In genomic region chr11:116836648-116837023, GRCh38 we compare ENCODE assay signal across 18 cellular contexts. TPM values are rescaled to one million over a fixed set of nuclear protein-coding genes. Genes with fewer than 3 reads are reported as not detected.
DNase-seq lines count a peak whose midpoint lies in the region; ATAC-seq and TF ChIP-seq lines count a peak whose summit lies in the region.
"Had no signal": no experiment of that assay in that cellular context is flagged by ENCODE, and none has a peak within 500 bp of the region (broad histone marks: within the 10 kb centered on the region; RNA-seq: fewer than 3 reads in every experiment).

No MANE protein-coding gene starts in this region.

- H3K4me3 Mint-ChIP-seq in endodermal cell, result peak overlapping the region; percentile 31
- peak overlapping the region; percentile 54 for H3K4me3 Mint-ChIP-seq in progenitor cell of endocrine pancreas (ENCODE audit: low read depth)

- H3K27me3 ChIP-seq in HUES48 (ENCODE audit: control insufficient read depth, insufficient read depth, low read length) (peaks cover 6% of the 10 kb centered on the region; the same call in 1 of the 2 replicates), endodermal cell (ENCODE audit: control insufficient read depth, insufficient read depth, low read length, poor library complexity, severe bottlenecking) (no peaks in the 10 kb centered on the region), colonic mucosa (no peaks in the 10 kb centered on the region)
- H3K27me3 ChIP-seq: stomach had no signal

- no peak overlapping the region for H3K4me3 ChIP-seq in HUES48 (ENCODE audit: low read depth, low read length)
- peak overlapping the region; percentile 56 for H3K4me3 ChIP-seq in endodermal cell (ENCODE audit: low read length)
- no peak overlapping the region for H3K4me3 ChIP-seq in colonic mucosa

- TF ChIP-seq CTCF in 22Rv1 (IDR thresholded peaks at IDR 0.05), result no peak
- no peak for TF ChIP-seq CTCF in endodermal cell (conservative IDR thresholded peaks at IDR 0.05)
- no peak for TF ChIP-seq CTCF in progenitor cell of endocrine pancreas (IDR thresholded peaks at IDR 0.05; ENCODE audit: unreplicated experiment)
- TF ChIP-seq CTCF in colonic mucosa (IDR thresholded peaks at IDR 0.05), result no peak

- H3K4me1 ChIP-seq in HUES48 (ENCODE audit: control insufficient read depth, insufficient read depth, low read length), result peaks cover 5% of the 10 kb centered on the region; the same call in 1 of the 2 replicates
- peaks cover 24% of the 10 kb centered on the region for H3K4me1 ChIP-seq in endodermal cell (ENCODE audit: control insufficient read depth, insufficient read depth, low read length)
- H3K4me1 ChIP-seq in colonic mucosa, result peaks cover 5% of the 10 kb centered on the region

- H3K9me3 ChIP-seq in HUES48 (ENCODE audit: control insufficient read depth, insufficient read depth, low read length), result no peaks in the 10 kb centered on the region
- H3K9me3 ChIP-seq in endodermal cell (ENCODE audit: control insufficient read depth, low read length), result no peaks in the 10 kb centered on the region
- no peaks in the 10 kb centered on the region for H3K9me3 ChIP-seq in colonic mucosa
- H3K9me3 ChIP-seq: psoas muscle, stomach had no signal

- peaks cover 6% of the 10 kb centered on the region for H3K9me3 Mint-ChIP-seq in endodermal cell
- H3K9me3 Mint-ChIP-seq in progenitor cell of endocrine pancreas (ENCODE audit: low read depth), result no peaks in the 10 kb centered on the region
- no peaks in the 10 kb centered on the region for H3K9me3 Mint-ChIP-seq in activated naive CD4-positive, alpha-beta T cell treated with anti-CD3 and anti-CD28 coated beads, Interleukin-2, amount 50 U/mL, for 72 hours
- H3K9me3 Mint-ChIP-seq: IgD-negative memory B cell had no signal

- 93% methylated on average over 4 to 7 of the region's 7 CpGs for WGBS in endodermal cell (ENCODE audit: insufficient coverage in 1 of 2, insufficient read length in 1 of 2), 2 experiments

- no peak overlapping the region for H3K9ac ChIP-seq in HUES48 (ENCODE audit: low read depth, low read length)
- H3K9ac ChIP-seq in endodermal cell (ENCODE audit: extremely low read depth, low read length, poor library complexity, severe bottlenecking), result no peak overlapping the region
- H3K9ac ChIP-seq in colonic mucosa (ENCODE audit: low read depth in 2 of 2, low read length in 2 of 2), result no peak overlapping the region

- H3K4me1 Mint-ChIP-seq in endodermal cell, result peaks cover 45% of the 10 kb centered on the region
- peaks cover 39% of the 10 kb centered on the region for H3K4me1 Mint-ChIP-seq in progenitor cell of endocrine pancreas (ENCODE audit: low read depth)

- H3K27me3 Mint-ChIP-seq in endodermal cell (ENCODE audit: insufficient read depth), result peaks cover 12% of the 10 kb centered on the region
- H3K27me3 Mint-ChIP-seq in progenitor cell of endocrine pancreas, result peaks cover 5% of the 10 kb centered on the region

- intact Hi-C loops in colonic mucosa (cut with DNase I), result loop anchor here (5.0 kb wide), 1 partner anchor 44 kb away; the partner anchor contains the start of gene APOA5

- H3K27ac Mint-ChIP-seq in endodermal cell (peak overlapping the region; percentile 77), progenitor cell of endocrine pancreas (peak overlapping the region; percentile 91)
- H3K27ac Mint-ChIP-seq in activated naive CD4-positive, alpha-beta T cell treated with anti-CD3 and anti-CD28 coated beads, Interleukin-2, amount 50 U/mL, for 72 hours, result no peak overlapping the region
- H3K27ac Mint-ChIP-seq: IgD-negative memory B cell had no signal

- H3K36me3 Mint-ChIP-seq in endodermal cell (ENCODE audit: low read depth) (peaks cover 2% of the 10 kb centered on the region), progenitor cell of endocrine pancreas (ENCODE audit: insufficient read depth) (no peaks in the 10 kb centered on the region)
- no peaks in the 10 kb centered on the region for H3K36me3 Mint-ChIP-seq in activated naive CD4-positive, alpha-beta T cell treated with anti-CD3 and anti-CD28 coated beads, Interleukin-2, amount 50 U/mL, for 72 hours
- H3K36me3 Mint-ChIP-seq: IgD-negative memory B cell had no signal

- ATAC-seq in HG02938 (IDR thresholded peaks at IDR 0.05; ENCODE audit: unreplicated experiment), result no peak
- no peak for ATAC-seq in activated naive CD4-positive, alpha-beta T cell treated with anti-CD3 and anti-CD28 coated beads, Interleukin-2, amount 50 U/mL, for 72 hours

- H3K36me3 ChIP-seq in HUES48 (ENCODE audit: control insufficient read depth, insufficient read depth, low read length), result no peaks in the 10 kb centered on the region
- no peaks in the 10 kb centered on the region for H3K36me3 ChIP-seq in endodermal cell (ENCODE audit: control insufficient read depth, insufficient read depth, low read length)
- no peaks in the 10 kb centered on the region for H3K36me3 ChIP-seq in colonic mucosa
- H3K36me3 ChIP-seq: stomach, WERI-Rb-1 had no signal

- DNase-seq in endodermal cell (no peak), progenitor cell of endocrine pancreas (ENCODE audit: low spot score, unreplicated experiment) (no peak), colonic mucosa (no peak), COLO829 (ENCODE audit: low spot score) (no peak)
- DNase-seq in activated naive CD4-positive, alpha-beta T cell treated with anti-CD3 and anti-CD28 coated beads, Interleukin-2, amount 50 U/mL, for 72 hours (ENCODE audit: low spot score in 2 of 2), result no peak

- peak overlapping the region; percentile 73 for H3K27ac ChIP-seq in 22Rv1
- peak overlapping the region; percentile 68 for H3K27ac ChIP-seq in HUES48 (ENCODE audit: low read depth, low read length)
- H3K27ac ChIP-seq in endodermal cell (ENCODE audit: low read depth, low read length), result no peak overlapping the region
- H3K27ac ChIP-seq in colonic mucosa, result no peak overlapping the region
- H3K27ac ChIP-seq: HL-60, WERI-Rb-1 had no signal

RNA-seq across cellular contexts. Expression of gene APOA1, which starts 0.8 kb away (rescaled TPM):
- total RNA-seq in endodermal cell (100 to 1,000 TPM in 1 of 2 donors, 10 to 100 TPM in 1; 91.8 to 120 TPM), progenitor cell of endocrine pancreas (189 and 203 TPM in 2 replicates), colonic mucosa (1 to 10 TPM in 1 of 2 donors, under 1 TPM in 1; 0.53 to 6.6 TPM)
- polyA plus RNA-seq in endodermal cell (2013, experiment 1 of 2), result 75.6 TPM
- polyA plus RNA-seq in endodermal cell (2013, experiment 2 of 2), result 63.3 TPM
- under 1 TPM in 1 of 2 donors, not detected in 1; 0.84 TPM for total RNA-seq in activated naive CD4-positive, alpha-beta T cell treated with anti-CD3 and anti-CD28 coated beads, Interleukin-2, amount 50 U/mL, for 72 hours
- total RNA-seq: M059J had no signal
- polyA plus RNA-seq: IgD-negative memory B cell, neural cell had no signal

RNA-seq across cellular contexts. Expression of gene APOC3, which starts 6.9 kb away (rescaled TPM):
- total RNA-seq in endodermal cell (not detected), progenitor cell of endocrine pancreas (14.9 and 16.3 TPM in 2 replicates), colonic mucosa (1 to 10 TPM in 1 of 2 donors, not detected in 1; 5.7 TPM)
- not detected for polyA plus RNA-seq in endodermal cell (2013, experiment 1 of 2)
- not detected for polyA plus RNA-seq in endodermal cell (2013, experiment 2 of 2)
- not detected for total RNA-seq in activated naive CD4-positive, alpha-beta T cell treated with anti-CD3 and anti-CD28 coated beads, Interleukin-2, amount 50 U/mL, for 72 hours
- total RNA-seq: H4; M059J; mononuclear cell; T-helper 2 cell treated with Interferon-gamma antibody and Interleukin-4, amounts not matched to agents 100 ng/mL and 5 ng/mL, for 36 hours had no signal
- polyA plus RNA-seq: IgD-negative memory B cell, neural cell, stomach had no signal

RNA-seq across cellular contexts. Expression of gene APOA4, which starts 13.5 kb away (rescaled TPM):
- total RNA-seq in endodermal cell (under 1 TPM; 0.35 to 0.38 TPM), progenitor cell of endocrine pancreas (not detected in 2 replicates), colonic mucosa (not detected)
- polyA plus RNA-seq in endodermal cell (2013, experiment 1 of 2), result 0.64 TPM
- 0.62 TPM for polyA plus RNA-seq in endodermal cell (2013, experiment 2 of 2)
- total RNA-seq in activated naive CD4-positive, alpha-beta T cell treated with anti-CD3 and anti-CD28 coated beads, Interleukin-2, amount 50 U/mL, for 72 hours, result not detected
- total RNA-seq: H4; M059J; mononuclear cell; T-helper 2 cell treated with Interferon-gamma antibody and Interleukin-4, amounts not matched to agents 100 ng/mL and 5 ng/mL, for 36 hours had no signal
- polyA plus RNA-seq: IgD-negative memory B cell, neural cell had no signal

RNA-seq across cellular contexts. Expression of gene APOA5, which starts 45.0 kb away (rescaled TPM):
- not detected for total RNA-seq in endodermal cell
- polyA plus RNA-seq in endodermal cell (2013, experiment 1 of 2), result not detected
- not detected for polyA plus RNA-seq in endodermal cell (2013, experiment 2 of 2)
- not detected in 2 replicates for total RNA-seq in progenitor cell of endocrine pancreas
- under 1 TPM in 1 of 2 donors, not detected in 1; 0.20 TPM for total RNA-seq in colonic mucosa
- total RNA-seq in activated naive CD4-positive, alpha-beta T cell treated with anti-CD3 and anti-CD28 coated beads, Interleukin-2, amount 50 U/mL, for 72 hours, result not detected
- total RNA-seq: H4; M059J; mononuclear cell; psoas muscle; stomach; T-helper 2 cell treated with Interferon-gamma antibody and Interleukin-4, amounts not matched to agents 100 ng/mL and 5 ng/mL, for 36 hours had no signal
- polyA plus RNA-seq: IgD-negative memory B cell, neural cell, stomach had no signal

RNA-seq across cellular contexts. Expression of gene ZPR1, which starts 48.8 kb away (rescaled TPM):
- total RNA-seq in endodermal cell, result 10 to 100 TPM; 59.2 to 63.4 TPM
- polyA plus RNA-seq in endodermal cell (2013, experiment 1 of 2), result 59.6 TPM
- polyA plus RNA-seq in endodermal cell (2013, experiment 2 of 2), result 49.6 TPM
- total RNA-seq in progenitor cell of endocrine pancreas, result 48.6 TPM in 2 replicates
- 10 to 100 TPM; 31.1 to 40.7 TPM for total RNA-seq in colonic mucosa
- 10 to 100 TPM; 65.0 to 78.4 TPM for total RNA-seq in activated naive CD4-positive, alpha-beta T cell treated with anti-CD3 and anti-CD28 coated beads, Interleukin-2, amount 50 U/mL, for 72 hours

Comparison
In these comparisons a context has a peak if more than half of its experiments do, and no peak if none do; other contexts are left out.
1. H3K27ac ChIP-seq: peak in 22Rv1 (single experiment) and HUES48 (single experiment); none in endodermal cell (single experiment) and colonic mucosa (single experiment).
2. H3K27ac Mint-ChIP-seq: peak in endodermal cell (single experiment) and progenitor cell of endocrine pancreas (single experiment); none in activated naive CD4-positive, alpha-beta T cell treated with anti-CD3 and anti-CD28 coated beads, Interleukin-2, amount 50 U/mL, for 72 hours (0 of 2).
3. RNA of gene APOA1, which starts 0.8 kb away (total RNA-seq): 189 to 203 TPM in progenitor cell of endocrine pancreas and 91.8 to 120 TPM in endodermal cell; 0.53 to 6.6 TPM in colonic mucosa and 0.84 TPM in activated naive CD4-positive, alpha-beta T cell treated with anti-CD3 and anti-CD28 coated beads, Interleukin-2, amount 50 U/mL, for 72 hours; every median in the first group is over 10 times any median in the second.